ENCODE assay signal across 1 cellular context in genomic region chr15:56366211-56366610, GRCh38.
TF ChIP-seq lines count a peak whose summit lies in the region.

No MANE protein-coding gene starts in this region.

TF ChIP-seq in HCT116, 20 proteins besides CTCF, POLR2A, EP300 and RAD21 (continued from another document):
- TF ChIP-seq SRF (IDR thresholded peaks at IDR 0.05; ENCODE audit: low read depth) (no peak), SIN3A (IDR thresholded peaks at IDR 0.05; ENCODE audit: low read depth) (no peak)
